In genomic region chr16:30924086-30924714, GRCh38 we compare ENCODE assay signal across 8 cellular contexts. TPM values are rescaled to one million over a fixed set of nuclear protein-coding genes. Genes with fewer than 3 reads are reported as not detected.
DNase-seq lines count a peak whose midpoint lies in the region; TF ChIP-seq lines count a peak whose summit lies in the region.

No MANE protein-coding gene starts in this region.

- TF ChIP-seq CTCF in GM10266 (IDR thresholded peaks at IDR 0.05; ENCODE audit: control insufficient read depth, insufficient read depth, low read depth, missing control alignments): no peak
- no peak for TF ChIP-seq CTCF in RWPE1 (conservative IDR thresholded peaks at IDR 0.05; ENCODE audit: low read depth)
- no peak for TF ChIP-seq CTCF in epithelial cell of esophagus (IDR thresholded peaks at IDR 0.05; ENCODE audit: insufficient read depth, low read depth, low read length, missing control alignments)
- TF ChIP-seq CTCF in osteocyte (IDR thresholded peaks at IDR 0.05): no peak

- H3K9me3 Mint-ChIP-seq in osteocyte (ENCODE audit: unreplicated experiment): no peaks in the 10 kb centered on the region

- CTCF ChIA-PET in RWPE1 (lab: Yijun Ruan, JAX): interaction anchor here (2.0 to 2.4 kb wide), 2 partner anchors 18 to 80 kb away, joined by 5 to 13 read pairs; no protein-coding TSS in a partner anchor

- peak overlapping the region; percentile 75 for H3K4me3 Mint-ChIP-seq in osteocyte (ENCODE audit: unreplicated experiment)

- H3K4me1 Mint-ChIP-seq in osteocyte (ENCODE audit: unreplicated experiment): peaks cover 12% of the 10 kb centered on the region

- H3K27ac ChIP-seq in RWPE1: peak overlapping the region; percentile 94

- H3K4me3 ChIP-seq in epithelial cell of esophagus (ENCODE audit: low read length): peak overlapping the region; percentile 72

- H3K27ac Mint-ChIP-seq in osteocyte (ENCODE audit: unreplicated experiment): no peak overlapping the region

- H3K36me3 Mint-ChIP-seq in osteocyte (ENCODE audit: unreplicated experiment): peaks cover 4% of the 10 kb centered on the region

- no peaks in the 10 kb centered on the region for H3K27me3 Mint-ChIP-seq in osteocyte (ENCODE audit: unreplicated experiment)

- DNase-seq in GM10266 (ENCODE audit: extremely low spot score) (peak; percentile 80), RWPE1 (ENCODE audit: low spot score) (no peak), epithelial cell of esophagus (ENCODE audit: low read depth) (no peak), osteocyte (ENCODE audit: extremely low spot score, unreplicated experiment) (no peak), dermis blood vessel endothelial cell (no peak), HUDEP-2 (lab: John Stamatoyannopoulos, UW; ENCODE audit: unreplicated experiment in 76 of 76) (no peak), RPMI8226 (no peak), NCI-H1436 treated with DMSO at 0.1 percent for 48 hours (lab: John Stamatoyannopoulos, UW) (no peak)

- POLR2A ChIA-PET in RWPE1 (lab: Yijun Ruan, JAX; ENCODE audit: low non-redundant PET): no interaction called here

RNA-seq across cellular contexts. Expression of gene FBXL19, which starts 0.8 kb away (rescaled TPM):
- 23.1 and 24.3 TPM in 2 replicates for total RNA-seq in osteocyte
- 21.8 and 26.7 TPM in 2 replicates for total RNA-seq in dermis blood vessel endothelial cell

RNA-seq across cellular contexts. Expression of gene ORAI3, which starts 24.7 kb away (rescaled TPM):
- total RNA-seq in osteocyte (25.2 and 30.0 TPM in 2 replicates), dermis blood vessel endothelial cell (40.2 and 42.4 TPM in 2 replicates)

RNA-seq across cellular contexts. Expression of gene CTF1, which starts 27.8 kb away (rescaled TPM):
- total RNA-seq in osteocyte: 5.1 and 6.0 TPM in 2 replicates
- 0.17 and 0.70 TPM in 2 replicates for total RNA-seq in dermis blood vessel endothelial cell

RNA-seq across cellular contexts. Expression of gene BCL7C, which starts 30.3 kb away (rescaled TPM):
- total RNA-seq in osteocyte (37.6 and 38.1 TPM in 2 replicates), dermis blood vessel endothelial cell (40.0 and 58.0 TPM in 2 replicates)

RNA-seq across cellular contexts. Expression of gene SETD1A, which starts 33.4 kb away (rescaled TPM):
- total RNA-seq in osteocyte (20.1 and 22.6 TPM in 2 replicates), dermis blood vessel endothelial cell (2.6 and 5.3 TPM in 2 replicates)
